Comparison of ENCODE assay signal across 8 cellular contexts in the genomic region with DNA sequence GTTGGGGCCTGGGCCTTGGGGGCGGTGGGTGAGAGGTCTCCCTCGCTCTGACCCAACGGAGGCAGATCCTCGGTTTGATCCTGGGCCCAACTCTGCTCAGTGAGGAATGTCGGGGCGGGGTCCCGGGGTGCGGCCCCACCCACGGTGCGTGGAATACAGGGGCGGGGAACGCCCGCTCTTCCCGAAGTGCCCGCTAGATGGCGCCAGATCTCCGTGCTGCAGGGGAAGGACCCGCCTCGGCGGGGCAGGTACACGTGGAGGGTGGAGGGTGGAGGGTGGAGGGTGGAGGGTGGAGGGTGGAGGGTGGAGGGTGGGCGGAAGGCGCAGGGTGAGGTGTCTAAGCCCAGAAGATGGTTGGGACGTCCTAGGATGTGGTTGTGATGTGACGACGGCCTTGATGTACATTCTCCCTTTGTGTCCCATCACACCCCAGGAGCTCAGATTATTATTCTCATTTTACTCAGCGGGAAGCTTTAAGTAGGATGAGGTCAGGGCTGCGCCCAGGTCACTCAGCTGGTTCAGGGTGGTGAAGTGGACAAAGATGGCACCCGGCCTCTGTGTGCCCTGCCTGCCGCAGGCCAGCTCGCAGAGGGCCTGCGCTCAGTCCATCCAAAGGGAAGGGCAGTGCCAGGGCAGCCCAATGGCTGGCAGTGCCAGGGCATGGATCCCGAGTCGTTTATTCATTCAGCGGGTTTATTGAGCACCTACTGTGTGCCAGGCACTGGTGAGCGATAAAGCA. TPM values are rescaled to one million over a fixed set of nuclear protein-coding genes. Genes with fewer than 3 reads are reported as not detected.
A peak's percentile ranks its signal among the peaks of the same experiment; 100 is the strongest.
DNase-seq lines count a peak whose midpoint lies in the region; ATAC-seq and TF ChIP-seq lines count a peak whose summit lies in the region.

No MANE protein-coding gene starts in this region.

- POLR2A ChIA-PET in activated B cell treated with CpG ODN at 0.5 μM for 24 hours (lab: Charles Lee), result interaction anchor here (0.7 to 3.1 kb wide), 6 partner anchors 9 to 300 kb away, joined by 3 to 28 read pairs (median 4); partner anchors contain the start of genes DCTN4 and RPS14

- H3K4me1 Mint-ChIP-seq in activated B cell treated with CpG ODN at 0.5 μM for 24 hours, result peaks cover 44% of the 10 kb centered on the region

- peak; percentile 46 for DNase-seq in NCI-H1436 (lab: John Stamatoyannopoulos, UW)
- no peak for DNase-seq in NCI-H1436 treated with DMSO at 0.1 percent for 48 hours (lab: John Stamatoyannopoulos, UW)
- DNase-seq in NCI-H1930 (lab: John Stamatoyannopoulos, UW), result peak; percentile 29 to 39
- DNase-seq in activated B cell treated with CpG ODN at 0.5 μM for 24 hours, result peak; percentile 90
- DNase-seq in T47D (ENCODE audit: low read depth in 1 of 2, low spot score in 1 of 2), result peak; percentile 66 to 86
- peak; percentile 54 for DNase-seq in kidney glomerular epithelial cell (lab: John Stamatoyannopoulos, UW)
- peak; percentile 91 to 96 for DNase-seq in stimulated activated CD4-positive, alpha-beta T cell treated with anti-CD3 and anti-CD28 coated beads, Interleukin-2, amount 100 ng/mL, for 48 hours

- no peaks in the 10 kb centered on the region for H3K9me3 Mint-ChIP-seq in activated B cell treated with CpG ODN at 0.5 μM for 24 hours

- ATAC-seq in HG02610 (IDR thresholded peaks at IDR 0.05; ENCODE audit: unreplicated experiment), result peak; percentile 77
- ATAC-seq in activated B cell treated with CpG ODN at 0.5 μM for 24 hours (ENCODE audit: low read depth), result peak; percentile 94

- peak overlapping the region; percentile 50 for H3K27ac Mint-ChIP-seq in activated B cell treated with CpG ODN at 0.5 μM for 24 hours

- H3K36me3 Mint-ChIP-seq in activated B cell treated with CpG ODN at 0.5 μM for 24 hours (ENCODE audit: low read depth), result no peaks in the 10 kb centered on the region

- intact Hi-C loops in activated B cell treated with CpG ODN at 0.5 μM for 24 hours (cut with micrococcal nuclease), result loop anchor here (1.0 to 2.0 kb wide), 6 partner anchors 64 to 388 kb away; partner anchors contain the start of gene RBM22

- no peaks in the 10 kb centered on the region for H3K27me3 Mint-ChIP-seq in activated B cell treated with CpG ODN at 0.5 μM for 24 hours

- peak overlapping the region; percentile 58 for H3K4me3 Mint-ChIP-seq in activated B cell treated with CpG ODN at 0.5 μM for 24 hours

- CTCF ChIA-PET in activated B cell treated with CpG ODN at 0.5 μM for 24 hours (lab: Charles Lee), result interaction anchor here (0.6 to 3.8 kb wide), 8 partner anchors 9 to 388 kb away, joined by 3 to 51 read pairs (median 6); partner anchors contain the start of genes IRGM and RPS14

- no peak for TF ChIP-seq CTCF in activated B cell treated with CpG ODN at 0.5 μM for 24 hours (IDR thresholded peaks at IDR 0.05)

- in situ Hi-C loops in T47D (cut with HindIII; ENCODE audit: low pct_unique_long_range_greater_than_20kb, low sequenced_read_pairs), result no loop called here

RNA-seq across cellular contexts. Expression of gene RPS14, which starts 9.4 kb away (rescaled TPM):
- 4,086 and 4,865 TPM in 2 replicates for total RNA-seq in activated B cell treated with CpG ODN at 0.5 μM for 24 hours

RNA-seq across cellular contexts. Expression of gene CD74, which starts 46.3 kb away (rescaled TPM):
- 5,323 and 5,628 TPM in 2 replicates for total RNA-seq in activated B cell treated with CpG ODN at 0.5 μM for 24 hours

RNA-seq across cellular contexts. Expression of gene NDST1, which starts 48.9 kb away (rescaled TPM):
- total RNA-seq in activated B cell treated with CpG ODN at 0.5 μM for 24 hours, result 5.7 and 8.1 TPM in 2 replicates
